Comparison of ENCODE assay signal across 8 cellular contexts in the genomic region with DNA sequence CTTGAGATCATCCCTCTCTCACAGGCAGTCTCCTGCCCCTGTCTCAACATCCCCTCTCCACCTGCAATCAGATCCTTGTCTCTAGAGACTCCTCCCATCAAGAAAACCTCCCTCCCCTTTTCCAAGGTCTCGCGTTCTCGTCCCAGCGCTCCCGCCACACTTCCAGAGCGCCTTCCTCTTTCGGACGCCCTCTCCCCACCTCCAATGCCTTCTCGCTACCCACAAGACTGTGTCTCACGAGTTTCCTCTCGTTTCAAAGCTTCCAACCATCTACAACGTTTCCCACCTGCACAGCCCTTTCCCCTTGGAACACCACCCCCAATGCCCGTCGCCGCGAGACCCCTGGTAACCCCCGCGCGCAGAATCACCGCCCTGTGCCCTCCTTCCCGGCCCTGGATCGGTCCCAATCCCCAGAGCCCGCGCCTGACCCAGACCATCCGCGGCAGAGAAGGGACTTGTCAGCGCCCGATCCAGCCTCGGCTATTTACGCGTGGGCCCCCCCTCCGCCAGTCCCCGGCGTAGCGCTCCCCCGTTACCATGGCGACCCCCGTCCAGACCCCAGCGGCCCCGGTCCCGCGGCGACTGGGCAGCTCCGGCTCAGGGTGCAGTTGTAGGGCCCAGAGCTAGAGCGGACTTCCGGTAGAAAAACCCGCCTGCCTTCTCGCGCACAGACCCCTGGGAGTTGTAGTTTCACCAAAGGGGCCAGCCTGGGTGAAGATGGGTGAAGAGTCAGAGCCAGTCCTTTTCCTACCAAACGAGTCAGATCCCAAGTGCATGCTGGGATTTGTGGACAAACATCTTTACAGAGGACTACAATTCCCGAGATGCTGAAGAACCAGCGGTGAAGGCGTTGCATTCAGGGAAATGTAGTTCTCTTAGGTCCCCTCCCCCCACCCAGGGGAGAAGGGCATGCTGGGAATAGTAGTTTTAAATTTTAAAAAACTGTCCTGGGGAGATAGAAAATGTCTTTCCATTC. TPM values are rescaled to one million over a fixed set of nuclear protein-coding genes. Genes with fewer than 3 reads are reported as not detected.
DNase-seq lines count a peak whose midpoint lies in the region; ATAC-seq and TF ChIP-seq lines count a peak whose summit lies in the region.

TSS of gene AP2S1 (minus strand) at position 619 of the 976 bp plus-strand sequence. CDS start at position 539, 80 bp downstream.

- peaks cover 22% of the 10 kb centered on the region for H3K36me3 ChIP-seq in BLaER1

- intact Hi-C loops in left colon (cut with DNase I, micrococcal nuclease) = no loop called here

- CTCF ChIA-PET in activated CD4-positive, alpha-beta T cell treated with anti-CD3 and anti-CD28 coated beads, Interleukin-2, amount 10 ng/mL, durations not matched to agents 7 days and 5 days (lab: Charles Lee) = interaction anchor here (0.6 to 1.8 kb wide), 4 partner anchors 10 to 665 kb away, joined by 3 to 11 read pairs (median 8); no protein-coding TSS in a partner anchor

- H3K27me3 Mint-ChIP-seq in activated CD4-positive, alpha-beta T cell treated with anti-CD3 and anti-CD28 coated beads, Interleukin-2, amount 10 ng/mL, durations not matched to agents 7 days and 5 days = peaks cover 4% of the 10 kb centered on the region

- H3K4me3 ChIP-seq in BLaER1 (peak within 1 kb of the TSS; percentile 81), coronary artery (peak within 1 kb of the TSS; percentile 81)

- H3K27me3 ChIP-seq in BLaER1 = no peaks in the 10 kb centered on the region

- TF ChIP-seq CTCF in coronary artery (IDR thresholded peaks at IDR 0.05) = no peak

- H3K27ac Mint-ChIP-seq in activated CD4-positive, alpha-beta T cell treated with anti-CD3 and anti-CD28 coated beads, Interleukin-2, amount 10 ng/mL, durations not matched to agents 7 days and 5 days = peak within 1 kb of the TSS; percentile 87

- no peaks in the 10 kb centered on the region for H3K9me3 ChIP-seq in BLaER1

- peak within 1 kb of the TSS; percentile 89 for H3K4me3 Mint-ChIP-seq in activated CD4-positive, alpha-beta T cell treated with anti-CD3 and anti-CD28 coated beads, Interleukin-2, amount 10 ng/mL, durations not matched to agents 7 days and 5 days

- ATAC-seq in GM19328 (IDR thresholded peaks at IDR 0.05; ENCODE audit: unreplicated experiment) (peak; percentile 97), HG03520 (IDR thresholded peaks at IDR 0.05; ENCODE audit: unreplicated experiment) (peak; percentile 85), left colon (peak; percentile 87)

- H3K4me1 Mint-ChIP-seq in activated CD4-positive, alpha-beta T cell treated with anti-CD3 and anti-CD28 coated beads, Interleukin-2, amount 10 ng/mL, durations not matched to agents 7 days and 5 days = peaks cover 29% of the 10 kb centered on the region

- peak within 1 kb of the TSS; percentile 95 for H3K4me2 ChIP-seq in BLaER1

- H3K9ac ChIP-seq in BLaER1 = peak within 1 kb of the TSS; percentile 86

- POLR2A ChIA-PET in activated CD4-positive, alpha-beta T cell treated with anti-CD3 and anti-CD28 coated beads, Interleukin-2, amount 10 ng/mL, durations not matched to agents 7 days and 5 days (lab: Charles Lee) = no interaction called here

- H3K4me1 ChIP-seq in BLaER1 = peaks cover 14% of the 10 kb centered on the region

- H3K27ac ChIP-seq in BLaER1 (peak within 1 kb of the TSS; percentile 65), coronary artery (peak within 1 kb of the TSS; percentile 83 to 91)

- DNase-seq in NCI-H69 (lab: John Stamatoyannopoulos, UW) (peak; percentile 99), coronary artery (ENCODE audit: low spot score) (peak; percentile 99), left colon (peak; percentile 93 to 97)
- DNase-seq in activated CD4-positive, alpha-beta T cell treated with anti-CD3 and anti-CD28 coated beads, Interleukin-2, amount 10 ng/mL, durations not matched to agents 7 days and 5 days = peak; percentile 93
- DNase-seq in stimulated activated CD4-positive, alpha-beta T cell treated with anti-CD3 and anti-CD28 coated beads, Interleukin-1b, Interleukin-23, amount 100 ng/mL, for 48 hours = peak; percentile 94

- H3K9me3 Mint-ChIP-seq in activated CD4-positive, alpha-beta T cell treated with anti-CD3 and anti-CD28 coated beads, Interleukin-2, amount 10 ng/mL, durations not matched to agents 7 days and 5 days = no peaks in the 10 kb centered on the region

- H4K20me1 ChIP-seq in BLaER1 = peaks cover 20% of the 10 kb centered on the region; the same call in 1 of the 2 replicates

- peaks cover 9% of the 10 kb centered on the region for H3K36me3 Mint-ChIP-seq in activated CD4-positive, alpha-beta T cell treated with anti-CD3 and anti-CD28 coated beads, Interleukin-2, amount 10 ng/mL, durations not matched to agents 7 days and 5 days (ENCODE audit: low read depth)

RNA-seq across cellular contexts. Expression of gene AP2S1, which starts in this region (rescaled TPM):
- 100 to 1,000 TPM; 130 to 136 TPM for total RNA-seq in activated CD4-positive, alpha-beta T cell treated with anti-CD3 and anti-CD28 coated beads, Interleukin-2, amount 10 ng/mL, durations not matched to agents 7 days and 5 days
- total RNA-seq in left colon = 100 to 1,000 TPM; 123 to 138 TPM

Comparison
In these comparisons a context has a peak if more than half of its experiments do, and no peak if none do; other contexts are left out.
1. Peak in every context shown above with its lines: DNase-seq, ATAC-seq, H3K4me3 ChIP-seq and H3K27ac ChIP-seq.